Comparison of ENCODE assay signal across 7 cellular contexts in the genomic region with DNA sequence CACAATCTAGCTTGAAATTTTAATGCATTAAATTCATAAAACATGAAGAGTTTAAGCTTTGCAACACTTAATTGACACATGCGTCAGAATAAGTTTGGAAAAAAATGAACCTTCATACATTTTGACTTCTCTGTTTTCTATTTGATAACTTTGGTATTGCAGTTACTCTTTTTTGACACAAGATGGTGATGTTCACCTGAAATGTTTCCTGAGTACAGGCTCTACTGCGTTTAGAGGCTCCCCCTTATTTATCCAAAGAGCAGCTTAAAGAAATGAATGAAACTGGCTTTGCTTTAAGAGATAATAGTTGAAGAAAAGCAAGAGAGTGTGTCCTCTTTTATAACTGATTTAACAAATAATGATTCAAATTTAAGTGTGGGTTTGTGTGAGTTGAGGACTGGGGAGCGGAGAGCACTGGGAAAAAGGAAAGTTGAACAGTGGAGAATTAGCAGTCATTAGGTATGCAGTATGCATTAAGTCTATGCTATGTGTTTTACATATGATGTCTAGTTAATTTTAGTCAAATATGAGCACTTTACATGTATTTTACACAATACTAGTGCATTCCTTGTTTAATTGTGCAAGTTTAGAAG.
DNase-seq lines count a peak whose midpoint lies in the region; ATAC-seq and TF ChIP-seq lines count a peak whose summit lies in the region.

No MANE protein-coding gene starts in this region.

- in situ Hi-C loops in G401 (cut with HindIII; ENCODE audit: low sequenced_read_pairs), result no loop called here

- H3K27ac Mint-ChIP-seq in stimulated activated naive B cell treated with anti-CD40 and anti-IgM and Interleukin-4, amounts not matched to agents 10 μg/mL and 1 μg/mL and 100 μg/mL, for 72 hours, result no peak overlapping the region

- no peaks in the 10 kb centered on the region for H3K9me3 Mint-ChIP-seq in stimulated activated naive B cell treated with anti-CD40 and anti-IgM and Interleukin-4, amounts not matched to agents 10 μg/mL and 1 μg/mL and 100 μg/mL, for 72 hours

- intact Hi-C loops in left ventricle myocardium inferior (cut with micrococcal nuclease), result loop anchor here (5.0 to 10.0 kb wide), 2 partner anchors 1009 to 1162 kb away; no protein-coding TSS in a partner anchor

- H3K9me3 ChIP-seq in left ventricle myocardium inferior (replicated peaks), result no peaks in the 10 kb centered on the region

- no peak overlapping the region for H3K27ac ChIP-seq in left ventricle myocardium inferior (replicated peaks)

- no peak overlapping the region for H3K4me3 ChIP-seq in Jurkat, Clone E6-1 (ENCODE audit: low read length)
- no peak overlapping the region for H3K4me3 ChIP-seq in WI38 (ENCODE audit: low read depth, low read length)
- H3K4me3 ChIP-seq in left ventricle myocardium inferior, result no peak overlapping the region

- peaks cover 11 to 18% of the 10 kb centered on the region in 2 donors for H3K36me3 Mint-ChIP-seq in stimulated activated naive B cell treated with anti-CD40 and anti-IgM and Interleukin-4, amounts not matched to agents 10 μg/mL and 1 μg/mL and 100 μg/mL, for 72 hours

- DNase-seq in G401 (ENCODE audit: low spot score) (peak; percentile 51), left ventricle myocardium inferior (no peak)
- peak; percentile 47 for DNase-seq in Jurkat, Clone E6-1 (ENCODE audit: low read depth, low spot score)
- no peak for DNase-seq in stimulated activated naive B cell treated with anti-CD40 and anti-IgM and Interleukin-4, amounts not matched to agents 10 μg/mL and 1 μg/mL and 100 μg/mL, for 72 hours
- DNase-seq in activated CD4-positive, alpha-beta T cell treated with anti-CD3 and anti-CD28 coated beads for 4 hours, result no peak

- H3K4me1 Mint-ChIP-seq in stimulated activated naive B cell treated with anti-CD40 and anti-IgM and Interleukin-4, amounts not matched to agents 10 μg/mL and 1 μg/mL and 100 μg/mL, for 72 hours, result peaks cover 0 to 5% of the 10 kb centered on the region in 2 donors

- no peak overlapping the region for H3K4me3 Mint-ChIP-seq in stimulated activated naive B cell treated with anti-CD40 and anti-IgM and Interleukin-4, amounts not matched to agents 10 μg/mL and 1 μg/mL and 100 μg/mL, for 72 hours

- no peaks in the 10 kb centered on the region for H3K27me3 Mint-ChIP-seq in stimulated activated naive B cell treated with anti-CD40 and anti-IgM and Interleukin-4, amounts not matched to agents 10 μg/mL and 1 μg/mL and 100 μg/mL, for 72 hours

- TF ChIP-seq CTCF in WI38 (IDR thresholded peaks at IDR 0.05; ENCODE audit: low read depth, low read length), result peak; percentile 41; the same call in 1 of the 2 replicates
- TF ChIP-seq CTCF in left ventricle myocardium inferior (IDR thresholded peaks at IDR 0.05; ENCODE audit: borderline replicate concordance), result peak; percentile 87

- peaks cover 8% of the 10 kb centered on the region for H3K36me3 ChIP-seq in left ventricle myocardium inferior

- H3K4me1 ChIP-seq in left ventricle myocardium inferior, result peaks cover 17% of the 10 kb centered on the region

- no peaks in the 10 kb centered on the region for H3K27me3 ChIP-seq in left ventricle myocardium inferior (ENCODE audit: low read depth)

- ATAC-seq in GM21367 (IDR thresholded peaks at IDR 0.05; ENCODE audit: unreplicated experiment), result peak; percentile 69
- peak; percentile 68 to 69 for ATAC-seq in stimulated activated naive B cell treated with anti-CD40 and anti-IgM and Interleukin-4, amounts not matched to agents 10 μg/mL and 1 μg/mL and 100 μg/mL, for 72 hours (replicated peaks)

Comparison
In these comparisons a context has a peak if more than half of its experiments do, and no peak if none do; other contexts are left out.
1. DNase-seq: peak in G401 (single experiment) and Jurkat, Clone E6-1 (single experiment); none in left ventricle myocardium inferior (single experiment), stimulated activated naive B cell treated with anti-CD40 and anti-IgM and Interleukin-4, amounts not matched to agents 10 μg/mL and 1 μg/mL and 100 μg/mL, for 72 hours (single experiment) and activated CD4-positive, alpha-beta T cell treated with anti-CD3 and anti-CD28 coated beads for 4 hours (0 of 2).